ENCODE assay signal across 9 cellular contexts in genomic region chr9:97500765-97501176, GRCh38. TPM values are rescaled to one million over a fixed set of nuclear protein-coding genes. Genes with fewer than 3 reads are reported as not detected.
A peak's percentile ranks its signal among the peaks of the same experiment; 100 is the strongest.
DNase-seq lines count a peak whose midpoint lies in the region; ATAC-seq and TF ChIP-seq lines count a peak whose summit lies in the region.
"Had no signal": no experiment of that assay in that cellular context is flagged by ENCODE, and none has a peak within 500 bp of the region (broad histone marks: within the 10 kb centered on the region; RNA-seq: fewer than 3 reads in every experiment).

No MANE protein-coding gene starts in this region.

- DNase-seq in BE2C = no peak
- no peak for DNase-seq in coronary artery (ENCODE audit: low spot score)
- DNase-seq in natural killer cell = no peak
- no peak for DNase-seq in ureter (ENCODE audit: low spot score)
- no peak for DNase-seq in SW480 (ENCODE audit: low spot score)

- H3K27me3 Mint-ChIP-seq in natural killer cell (ENCODE audit: low read depth in 2 of 2) = peaks cover 10 to 31% of the 10 kb centered on the region in 2 donors

- no peaks in the 10 kb centered on the region for H3K9me3 Mint-ChIP-seq in natural killer cell

- 0 out of 2 replicates have a peak, but pooled peaks cover 4% of the 10 kb centered on the region for H3K79me2 ChIP-seq in KMS-11 (ENCODE audit: insufficient read depth, low read depth)

- no peak overlapping the region for H3K27ac Mint-ChIP-seq in natural killer cell

- H3K36me3 ChIP-seq in BE2C = peaks cover 23% of the 10 kb centered on the region
- no peaks in the 10 kb centered on the region for H3K36me3 ChIP-seq in KMS-11 (ENCODE audit: insufficient read depth)

- ATAC-seq in natural killer cell (no peak), HG02678 (IDR thresholded peaks at IDR 0.05; ENCODE audit: unreplicated experiment) (no peak), HG03460 (IDR thresholded peaks at IDR 0.05; ENCODE audit: unreplicated experiment) (no peak)

- H3K4me2 ChIP-seq in KMS-11 = peak overlapping the region; percentile 56

- no peak for TF ChIP-seq CTCF in BE2C (IDR thresholded peaks at IDR 0.05; ENCODE audit: low read depth, low read length)
- TF ChIP-seq CTCF in KMS-11 (conservative IDR thresholded peaks at IDR 0.05; ENCODE audit: low read depth, low read length) = no peak
- TF ChIP-seq CTCF in coronary artery (IDR thresholded peaks at IDR 0.05) = no peak
- no peak for TF ChIP-seq CTCF in natural killer cell (IDR thresholded peaks at IDR 0.05)

- H3K36me3 Mint-ChIP-seq in natural killer cell = peaks cover 9% of the 10 kb centered on the region

- H3K4me3 ChIP-seq in BE2C (ENCODE audit: low read depth, low read length) = peak overlapping the region; percentile 64
- H3K4me3 ChIP-seq in KMS-11 (IDR thresholded peaks at IDR 0.05; ENCODE audit: insufficient read depth, low read depth, low read length) = no peak overlapping the region
- peak overlapping the region; percentile 94 for H3K4me3 ChIP-seq in coronary artery

- H3K9ac ChIP-seq in KMS-11 = no peak overlapping the region

- no peaks in the 10 kb centered on the region for H3K27me3 ChIP-seq in BE2C
- no peaks in the 10 kb centered on the region; the same call in 1 of the 2 replicates for H3K27me3 ChIP-seq in KMS-11 (ENCODE audit: insufficient read depth, low read depth)

- H2AFZ ChIP-seq in KMS-11 (ENCODE audit: low read depth) = peak overlapping the region; percentile 46; the same call in 1 of the 2 replicates

- H3K9me3 ChIP-seq in BE2C = no peaks in the 10 kb centered on the region

- H3K4me3 Mint-ChIP-seq in natural killer cell = peak overlapping the region; percentile 79

- no peaks in the 10 kb centered on the region for H4K20me1 ChIP-seq in KMS-11 (ENCODE audit: insufficient read depth)

- H3K27ac ChIP-seq in KMS-11 (peak overlapping the region; percentile 21; the same call in 1 of the 2 replicates), coronary artery (peak overlapping the region in 1 of 2 donors; percentile 93)

- intact Hi-C loops in natural killer cell (cut with micrococcal nuclease) = no loop called here

- H3K4me1 ChIP-seq in BE2C (peaks cover 6% of the 10 kb centered on the region), KMS-11 (ENCODE audit: low read depth, poor library complexity, severe bottlenecking) (peaks cover 24% of the 10 kb centered on the region)

- peaks cover 11 to 15% of the 10 kb centered on the region in 2 donors for H3K4me1 Mint-ChIP-seq in natural killer cell

RNA-seq across cellular contexts. Expression of gene TMOD1, which starts 0.7 kb away (rescaled TPM):
- 162 TPM for polyA plus RNA-seq in BE2C (2012; ENCODE audit: insufficient read depth, insufficient read length, low read depth)
- total RNA-seq in natural killer cell (1 to 10 TPM; 1.9 to 3.2 (median 2.0) TPM), ureter (29.3 TPM)
- total RNA-seq: bronchial epithelial cell had no signal
